In the genomic region with DNA sequence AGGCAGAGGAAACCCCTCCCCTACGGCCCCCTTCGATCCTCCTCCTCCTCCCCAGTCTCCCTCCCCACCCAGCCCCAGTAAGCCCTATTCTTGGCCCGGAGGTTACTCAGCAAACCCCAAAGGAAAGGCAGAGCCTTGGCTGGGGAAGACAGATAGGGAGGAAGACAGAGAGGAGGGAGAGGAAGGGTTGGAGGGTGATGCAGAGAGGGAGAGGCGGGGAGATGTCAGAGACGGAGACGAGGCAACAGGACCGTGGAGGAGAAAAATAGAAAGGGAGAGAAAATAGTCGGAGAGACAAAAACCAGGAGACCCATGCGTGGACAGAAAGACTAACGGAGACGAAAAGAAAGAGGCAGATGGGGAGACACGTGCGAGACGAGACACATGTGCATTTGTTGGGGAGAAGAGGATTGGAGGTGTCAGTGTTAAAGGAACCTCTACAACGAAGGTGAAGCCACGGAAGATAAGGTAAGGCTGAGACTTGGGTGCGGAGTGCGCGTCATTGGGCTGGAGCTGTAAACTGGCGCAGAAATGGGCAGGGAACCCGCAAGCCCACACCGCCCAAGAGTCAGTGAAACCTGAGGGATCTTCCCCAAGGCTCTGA, we compare ENCODE assay signal across 1 cellular context.
TF ChIP-seq lines count a peak whose summit lies in the region.

No MANE protein-coding gene starts in this region.

TF ChIP-seq in HCT116, 20 proteins besides CTCF, POLR2A, EP300 and RAD21:
- TF ChIP-seq SP1 (IDR thresholded peaks at IDR 0.05; ENCODE audit: low read depth), result no peak
- TF ChIP-seq, protein P1, sequence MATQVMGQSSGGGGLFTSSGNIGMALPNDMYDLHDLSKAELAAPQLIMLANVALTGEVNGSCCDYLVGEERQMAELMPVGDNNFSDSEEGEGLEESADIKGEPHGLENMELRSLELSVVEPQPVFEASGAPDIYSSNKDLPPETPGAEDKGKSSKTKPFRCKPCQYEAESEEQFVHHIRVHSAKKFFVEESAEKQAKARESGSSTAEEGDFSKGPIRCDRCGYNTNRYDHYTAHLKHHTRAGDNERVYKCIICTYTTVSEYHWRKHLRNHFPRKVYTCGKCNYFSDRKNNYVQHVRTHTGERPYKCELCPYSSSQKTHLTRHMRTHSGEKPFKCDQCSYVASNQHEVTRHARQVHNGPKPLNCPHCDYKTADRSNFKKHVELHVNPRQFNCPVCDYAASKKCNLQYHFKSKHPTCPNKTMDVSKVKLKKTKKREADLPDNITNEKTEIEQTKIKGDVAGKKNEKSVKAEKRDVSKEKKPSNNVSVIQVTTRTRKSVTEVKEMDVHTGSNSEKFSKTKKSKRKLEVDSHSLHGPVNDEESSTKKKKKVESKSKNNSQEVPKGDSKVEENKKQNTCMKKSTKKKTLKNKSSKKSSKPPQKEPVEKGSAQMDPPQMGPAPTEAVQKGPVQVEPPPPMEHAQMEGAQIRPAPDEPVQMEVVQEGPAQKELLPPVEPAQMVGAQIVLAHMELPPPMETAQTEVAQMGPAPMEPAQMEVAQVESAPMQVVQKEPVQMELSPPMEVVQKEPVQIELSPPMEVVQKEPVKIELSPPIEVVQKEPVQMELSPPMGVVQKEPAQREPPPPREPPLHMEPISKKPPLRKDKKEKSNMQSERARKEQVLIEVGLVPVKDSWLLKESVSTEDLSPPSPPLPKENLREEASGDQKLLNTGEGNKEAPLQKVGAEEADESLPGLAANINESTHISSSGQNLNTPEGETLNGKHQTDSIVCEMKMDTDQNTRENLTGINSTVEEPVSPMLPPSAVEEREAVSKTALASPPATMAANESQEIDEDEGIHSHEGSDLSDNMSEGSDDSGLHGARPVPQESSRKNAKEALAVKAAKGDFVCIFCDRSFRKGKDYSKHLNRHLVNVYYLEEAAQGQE (IDR thresholded peaks at IDR 0.05; ENCODE audit: low read depth), result no peak
- TF ChIP-seq POLR2AphosphoS5 (IDR thresholded peaks at IDR 0.05; ENCODE audit: low read depth, low read length), result no peak
- no peak for TF ChIP-seq ELF1 (IDR thresholded peaks at IDR 0.05; ENCODE audit: borderline replicate concordance, low read depth)
- no peak for TF ChIP-seq ZNF274 (IDR thresholded peaks at IDR 0.05; ENCODE audit: low read depth, low read length)
- TF ChIP-seq, protein P2, sequence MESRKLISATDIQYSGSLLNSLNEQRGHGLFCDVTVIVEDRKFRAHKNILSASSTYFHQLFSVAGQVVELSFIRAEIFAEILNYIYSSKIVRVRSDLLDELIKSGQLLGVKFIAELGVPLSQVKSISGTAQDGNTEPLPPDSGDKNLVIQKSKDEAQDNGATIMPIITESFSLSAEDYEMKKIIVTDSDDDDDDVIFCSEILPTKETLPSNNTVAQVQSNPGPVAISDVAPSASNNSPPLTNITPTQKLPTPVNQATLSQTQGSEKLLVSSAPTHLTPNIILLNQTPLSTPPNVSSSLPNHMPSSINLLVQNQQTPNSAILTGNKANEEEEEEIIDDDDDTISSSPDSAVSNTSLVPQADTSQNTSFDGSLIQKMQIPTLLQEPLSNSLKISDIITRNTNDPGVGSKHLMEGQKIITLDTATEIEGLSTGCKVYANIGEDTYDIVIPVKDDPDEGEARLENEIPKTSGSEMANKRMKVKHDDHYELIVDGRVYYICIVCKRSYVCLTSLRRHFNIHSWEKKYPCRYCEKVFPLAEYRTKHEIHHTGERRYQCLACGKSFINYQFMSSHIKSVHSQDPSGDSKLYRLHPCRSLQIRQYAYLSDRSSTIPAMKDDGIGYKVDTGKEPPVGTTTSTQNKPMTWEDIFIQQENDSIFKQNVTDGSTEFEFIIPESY (IDR thresholded peaks at IDR 0.05; ENCODE audit: extremely low read depth, insufficient replicate concordance, low read length), result no peak
- no peak for TF ChIP-seq JUND (IDR thresholded peaks at IDR 0.05)
